In the genomic region with DNA sequence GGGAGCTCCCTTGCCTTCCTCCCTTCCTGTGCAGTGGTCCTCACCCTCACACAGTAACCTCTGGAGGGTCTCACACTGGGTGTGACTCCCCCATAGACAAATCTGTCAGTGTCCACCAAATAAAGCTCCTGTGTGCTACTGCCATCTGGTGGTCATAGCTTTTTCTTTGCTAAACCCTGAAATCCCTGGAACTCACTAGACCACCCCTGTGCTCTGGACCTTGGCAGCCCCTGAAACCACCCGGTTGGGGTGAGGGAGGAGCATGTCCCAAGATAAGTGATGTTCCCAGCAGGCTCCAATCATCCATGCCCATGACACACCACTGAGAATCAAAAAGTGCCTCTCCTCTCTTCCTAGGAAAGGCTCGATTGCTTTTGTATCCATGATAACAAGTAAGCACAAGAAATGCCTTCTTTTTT, we compare ENCODE assay signal across 1 cellular context.
TF ChIP-seq lines count a peak whose summit lies in the region.

No MANE protein-coding gene starts in this region.

TF ChIP-seq in WTC11, 78 proteins besides CTCF, POLR2A, EP300 and RAD21 (continued from another document):
- TF ChIP-seq, protein P1, sequence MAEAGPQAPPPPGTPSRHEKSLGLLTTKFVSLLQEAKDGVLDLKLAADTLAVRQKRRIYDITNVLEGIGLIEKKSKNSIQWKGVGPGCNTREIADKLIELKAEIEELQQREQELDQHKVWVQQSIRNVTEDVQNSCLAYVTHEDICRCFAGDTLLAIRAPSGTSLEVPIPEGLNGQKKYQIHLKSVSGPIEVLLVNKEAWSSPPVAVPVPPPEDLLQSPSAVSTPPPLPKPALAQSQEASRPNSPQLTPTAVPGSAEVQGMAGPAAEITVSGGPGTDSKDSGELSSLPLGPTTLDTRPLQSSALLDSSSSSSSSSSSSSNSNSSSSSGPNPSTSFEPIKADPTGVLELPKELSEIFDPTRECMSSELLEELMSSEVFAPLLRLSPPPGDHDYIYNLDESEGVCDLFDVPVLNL (CRISPR knock-in tag; IDR thresholded peaks at IDR 0.05; ENCODE audit: borderline replicate concordance, low read depth), result no peak
TF ChIP-seq in WTC11: peak in this region for 0.
